Comparison of ENCODE assay signal across 13 cellular contexts in the genomic region with DNA sequence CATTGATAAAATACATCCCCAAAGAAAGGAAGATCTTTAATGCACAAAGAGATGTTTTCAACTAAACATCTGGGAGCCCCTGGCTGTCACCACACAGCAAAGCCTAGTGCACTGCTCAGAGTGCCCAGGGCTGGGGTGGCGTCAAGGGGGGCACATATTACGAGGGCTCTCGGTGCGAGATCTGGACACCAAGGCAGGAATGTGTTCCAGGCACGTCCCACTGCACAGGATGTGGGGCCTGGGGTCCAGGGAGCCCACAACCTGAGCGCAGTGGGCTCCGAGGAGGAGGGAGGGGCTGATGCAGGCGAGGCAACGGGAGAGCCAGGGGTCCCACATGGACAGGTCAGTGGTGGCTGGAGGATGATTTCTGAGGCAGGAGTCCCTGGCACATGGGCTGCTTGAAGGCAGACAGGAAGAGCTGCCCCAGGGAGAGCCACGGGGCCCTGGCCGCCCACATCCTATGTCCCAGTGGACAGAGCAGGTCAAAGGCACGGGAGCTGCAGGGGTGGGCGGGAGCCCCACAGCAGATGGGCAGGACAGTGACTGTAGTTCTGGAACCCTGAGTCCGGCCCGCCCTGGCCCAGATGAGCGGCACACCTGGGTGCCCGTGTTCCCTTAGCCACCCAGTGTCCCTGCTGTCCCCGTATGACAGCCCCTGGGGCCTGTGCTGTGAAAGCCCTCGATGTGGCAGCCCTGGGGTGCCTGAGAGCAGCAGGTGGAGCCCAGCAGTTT.
"Had no signal": no experiment of that assay in that cellular context is flagged by ENCODE, and none has a peak within 500 bp of the region (broad histone marks: within the 10 kb centered on the region; RNA-seq: fewer than 3 reads in every experiment).

No MANE protein-coding gene starts in this region.

- H3K36me3 Mint-ChIP-seq: activated naive CD8-positive, alpha-beta T cell had no signal

- H3K4me3 ChIP-seq: left lung, tibial artery, uterus had no signal

- H3K27ac ChIP-seq: left lung, parathyroid adenoma, tibial artery, uterus had no signal

- ATAC-seq: left lung, SK-N-SH treated with all-trans-retinoic acid at 6 μM for 48 hours had no signal

- H3K27ac Mint-ChIP-seq: activated B cell treated with CpG ODN at 0.5 μM for 24 hours; activated naive CD8-positive, alpha-beta T cell had no signal

- H3K27me3 Mint-ChIP-seq: activated B cell treated with CpG ODN at 0.5 μM for 24 hours; activated naive CD8-positive, alpha-beta T cell had no signal

- H3K9me3 Mint-ChIP-seq: activated B cell treated with CpG ODN at 0.5 μM for 24 hours had no signal

- H3K36me3 ChIP-seq: uterus had no signal

- H3K9me3 ChIP-seq: left lung, tibial artery, uterus had no signal

- H2AFZ ChIP-seq: parathyroid adenoma had no signal

- H3K4me3 Mint-ChIP-seq: activated B cell treated with CpG ODN at 0.5 μM for 24 hours; activated naive CD8-positive, alpha-beta T cell had no signal

- DNase-seq: activated B cell treated with CpG ODN at 0.5 μM for 24 hours; anterior cingulate cortex; foreskin melanocyte; head of caudate nucleus; mesendoderm; stimulated activated CD4-positive, alpha-beta T cell treated with anti-CD3 and anti-CD28 coated beads, Interleukin-15, amount 100 ng/mL, for 24 hours; stimulated activated CD4-positive, alpha-beta T cell treated with anti-CD3 and anti-CD28 coated beads, Interleukin-4, amount 100 ng/mL, for 24 hours; uterus had no signal

- H3K27me3 ChIP-seq: left lung, tibial artery, uterus had no signal

- H3K4me1 ChIP-seq: left lung, parathyroid adenoma, tibial artery, uterus had no signal

- H3K4me1 Mint-ChIP-seq: activated B cell treated with CpG ODN at 0.5 μM for 24 hours had no signal
